25 cellular contexts compared by ENCODE assay signal in the genomic region with DNA sequence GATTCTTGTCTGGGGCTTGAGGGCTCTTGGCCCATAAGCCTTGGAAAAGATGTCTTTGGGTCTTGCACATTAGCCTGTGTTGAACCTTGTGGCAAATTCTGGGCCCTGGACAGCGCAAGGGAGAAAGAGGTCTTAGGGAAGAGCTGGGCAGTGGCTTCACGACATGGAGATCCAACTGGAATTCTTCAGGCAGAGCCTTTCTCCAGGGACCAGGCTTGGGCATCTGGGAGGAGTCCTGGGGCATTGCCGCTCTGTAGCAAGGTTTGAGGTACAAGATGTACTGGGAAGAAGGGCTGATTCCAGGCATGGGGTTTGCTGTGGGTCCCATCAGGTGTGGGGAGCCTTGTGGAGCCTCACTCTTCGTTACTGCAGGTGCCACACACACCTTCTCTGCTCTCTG.
"Had no signal": no experiment of that assay in that cellular context is flagged by ENCODE, and none has a peak within 500 bp of the region (broad histone marks: within the 10 kb centered on the region; RNA-seq: fewer than 3 reads in every experiment).

No MANE protein-coding gene starts in this region.

- H3K36me3 ChIP-seq: stomach, suprapubic skin, thoracic aorta, thyroid gland, tibial artery, tibial nerve, transverse colon, upper lobe of left lung, upper lobe of right lung, uterus, vagina had no signal

- DNase-seq: stimulated activated CD4-positive, alpha-beta T cell treated with anti-CD3 and anti-CD28 coated beads, Interleukin-2, amount 100 ng/mL, for 48 hours; stimulated activated CD4-positive, alpha-beta T cell treated with anti-CD3 and anti-CD28 coated beads, Interleukin-4, amount 100 ng/mL, for 1 hour; stimulated activated CD4-positive, alpha-beta T cell treated with anti-CD3 and anti-CD28 coated beads, Interleukin-4, amount 100 ng/mL, for 24 hours; stimulated activated CD4-positive, alpha-beta T cell treated with anti-CD3 and anti-CD28 coated beads, Interleukin-4, amount 100 ng/mL, for 4 hours; stimulated activated CD8-positive, alpha-beta memory T cell treated with anti-CD3 and anti-CD28 coated beads, Interleukin-4, amount 100 ng/mL, for 48 hours; stimulated activated naive B cell treated with anti-CD40 and anti-IgM and Interleukin-4, amounts not matched to agents 10 μg/mL and 1 μg/mL and 100 μg/mL, for 72 hours; stimulated activated naive CD4-positive, alpha-beta T cell; stimulated activated naive CD4-positive, alpha-beta T cell treated with Interleukin-2 at 50 U/mL for 16 hours; stimulated activated naive CD8-positive, alpha-beta T cell treated with anti-CD3 and anti-CD28 coated beads, Interleukin-15, amount 100 ng/mL, for 72 hours; stimulated activated naive CD8-positive, alpha-beta T cell treated with anti-CD3 and anti-CD28 coated beads, Interleukin-15, Interleukin-2, amounts not matched to agents 100 U/mL and 50 U/mL, for 24 hours; stomach; substantia nigra; testis; thyroid gland; tibial artery; transverse colon; trophoblast cell; upper lobe of left lung; upper lobe of right lung; uterus had no signal

- H3K27ac ChIP-seq: stomach, suprapubic skin, testis, thoracic aorta, thyroid gland, tibial artery, tibial nerve, transverse colon, upper lobe of left lung, upper lobe of right lung, uterus, vagina had no signal

- FAIRE-seq: urothelium cell line had no signal

- H3K4me1 ChIP-seq: stomach, suprapubic skin, testis, thyroid gland, tibial artery, tibial nerve, transverse colon, upper lobe of left lung, upper lobe of right lung, uterus, vagina had no signal

- H3K4me3 ChIP-seq: stomach, suprapubic skin, testis, thoracic aorta, thyroid gland, tibial artery, tibial nerve, transverse colon, upper lobe of left lung, upper lobe of right lung, uterus, vagina had no signal

- H3K27me3 ChIP-seq: stomach, suprapubic skin, testis, thyroid gland, tibial artery, tibial nerve, transverse colon, upper lobe of left lung, upper lobe of right lung, uterus, vagina had no signal

- H3K9me3 ChIP-seq: suprapubic skin, testis, thoracic aorta, thyroid gland, transverse colon, upper lobe of right lung, uterus, vagina had no signal
